ENCODE assay signal across 17 cellular contexts in genomic region chr13:63731896-63732295, GRCh38.
DNase-seq lines count a peak whose midpoint lies in the region; ATAC-seq and TF ChIP-seq lines count a peak whose summit lies in the region.
"Had no signal": no experiment of that assay in that cellular context is flagged by ENCODE, and none has a peak within 500 bp of the region (broad histone marks: within the 10 kb centered on the region; RNA-seq: fewer than 3 reads in every experiment).

No MANE protein-coding gene starts in this region.

- DNase-seq in Karpas-422 (no peak), kidney tubule cell (ENCODE audit: low spot score) (peak; percentile 89), neuronal stem cell (ENCODE audit: low spot score) (no peak), nucleus accumbens (lab: John Stamatoyannopoulos, UW) (no peak)
- DNase-seq: CD8-positive, alpha-beta memory T cell; DMS153; EL; NCI-H1105 treated with DMSO at 0.1 percent for 48 hours; NCI-H187; NCI-H446; NCI-H748 treated with DMSO at 0.1 percent for 48 hours had no signal

- H4K20me1 ChIP-seq in Karpas-422 (ENCODE audit: insufficient read depth, low read depth, low read length), result no peaks in the 10 kb centered on the region
- H4K20me1 ChIP-seq: BLaER1 had no signal

- no peak overlapping the region for H2BK120ac ChIP-seq in neuronal stem cell (ENCODE audit: low read depth, low read length)

- H3K4me1 ChIP-seq in Karpas-422 (ENCODE audit: low read length), result no peaks in the 10 kb centered on the region
- H3K4me1 ChIP-seq in parathyroid adenoma, result no peaks in the 10 kb centered on the region
- H3K4me1 ChIP-seq in neuronal stem cell (ENCODE audit: control insufficient read depth in 2 of 2, insufficient read depth in 1 of 2, low read depth in 1 of 2, low read length in 2 of 2), result no peaks in the 10 kb centered on the region
- H3K4me1 ChIP-seq: BLaER1 had no signal

- no peak overlapping the region for H3K4ac ChIP-seq in neuronal stem cell (ENCODE audit: low read length)

- H2BK5ac ChIP-seq in neuronal stem cell (ENCODE audit: low read length), result no peak overlapping the region

- TF ChIP-seq CTCF in parathyroid adenoma (IDR thresholded peaks at IDR 0.05), result no peak

- H2BK15ac ChIP-seq in neuronal stem cell (ENCODE audit: low read length), result no peak overlapping the region

- no peak overlapping the region for H3K23ac ChIP-seq in neuronal stem cell (ENCODE audit: low read depth, low read length, poor library complexity)

- H3K79me2 ChIP-seq in Karpas-422 (ENCODE audit: low read length), result no peaks in the 10 kb centered on the region
- no peaks in the 10 kb centered on the region for H3K79me2 ChIP-seq in parathyroid adenoma

- H4K91ac ChIP-seq in neuronal stem cell (ENCODE audit: low read depth, low read length, poor library complexity), result no peak overlapping the region

- H3K79me1 ChIP-seq in neuronal stem cell (ENCODE audit: low read depth, low read length), result no peaks in the 10 kb centered on the region

- ATAC-seq in GM18870 (IDR thresholded peaks at IDR 0.05; ENCODE audit: unreplicated experiment) (no peak), GM18868 (IDR thresholded peaks at IDR 0.05; ENCODE audit: unreplicated experiment) (no peak)
- ATAC-seq: Right ventricle myocardium inferior had no signal

- H3K4me3 ChIP-seq in Karpas-422 (ENCODE audit: low read length), result no peak overlapping the region
- no peak overlapping the region for H3K4me3 ChIP-seq in parathyroid adenoma (ENCODE audit: low read depth, low read length)
- H3K4me3 ChIP-seq in neuronal stem cell (ENCODE audit: low read length in 2 of 2), result no peak overlapping the region
- H3K4me3 ChIP-seq: BLaER1, SK-N-MC had no signal

- H3K27ac ChIP-seq in Karpas-422 (ENCODE audit: low read length) (no peak overlapping the region), parathyroid adenoma (no peak overlapping the region), neuronal stem cell (replicated peaks; ENCODE audit: low read length) (no peak overlapping the region)
- H3K27ac ChIP-seq: BLaER1, SK-N-MC had no signal

- H3K36me3 ChIP-seq in Karpas-422 (ENCODE audit: insufficient read depth, low read length) (no peaks in the 10 kb centered on the region), parathyroid adenoma (ENCODE audit: control insufficient read depth, insufficient read depth, low read length) (no peaks in the 10 kb centered on the region), neuronal stem cell (replicated peaks in 1 of 2; ENCODE audit: control insufficient read depth in 2 of 2, insufficient read depth in 2 of 2, low read length in 2 of 2) (no peaks in the 10 kb centered on the region)
- H3K36me3 ChIP-seq: BLaER1 had no signal

- no CpG with 5 or more reads among the region's 3 CpGs for WGBS in neuronal stem cell (ENCODE audit: extremely low coverage in 2 of 2, insufficient read length in 2 of 2, insufficient replicate concordance in 1 of 2), 2 donors

- no peak overlapping the region for H4K8ac ChIP-seq in neuronal stem cell (ENCODE audit: low read depth, low read length)

- H3K14ac ChIP-seq in neuronal stem cell (ENCODE audit: low read length), result no peak overlapping the region

- H3K9me3 ChIP-seq in Karpas-422 (ENCODE audit: low read length) (no peaks in the 10 kb centered on the region), parathyroid adenoma (ENCODE audit: control insufficient read depth, low read length) (peaks cover 4% of the 10 kb centered on the region), neuronal stem cell (replicated peaks in 1 of 2; ENCODE audit: control insufficient read depth in 2 of 2, insufficient read depth in 1 of 2, low read depth in 1 of 2, low read length in 2 of 2) (no peaks in the 10 kb centered on the region)
- H3K9me3 ChIP-seq: BLaER1 had no signal

- H2AFZ ChIP-seq in Karpas-422 (ENCODE audit: low read length) (peak overlapping the region; percentile 69), parathyroid adenoma (no peak overlapping the region), neuronal stem cell (ENCODE audit: low read length) (no peak overlapping the region)

- H3K9ac ChIP-seq in Karpas-422 (ENCODE audit: low read length) (no peak overlapping the region), parathyroid adenoma (no peak overlapping the region), neuronal stem cell (ENCODE audit: low read depth, low read length, poor library complexity) (no peak overlapping the region)
- H3K9ac ChIP-seq: BLaER1 had no signal

- no peaks in the 10 kb centered on the region for H3K27me3 ChIP-seq in Karpas-422 (ENCODE audit: low read length)
- no peaks in the 10 kb centered on the region for H3K27me3 ChIP-seq in parathyroid adenoma (ENCODE audit: control insufficient read depth, insufficient read depth, low read length)
- no peaks in the 10 kb centered on the region for H3K27me3 ChIP-seq in neuronal stem cell (ENCODE audit: control insufficient read depth in 3 of 3, insufficient read depth in 3 of 3, low read depth in 1 of 3, low read length in 3 of 3)
- H3K27me3 ChIP-seq: BLaER1 had no signal

- H3K4me2 ChIP-seq in Karpas-422 (ENCODE audit: low read depth, low read length, poor library complexity, severe bottlenecking), result no peak overlapping the region
- peak overlapping the region; percentile 9 for H3K4me2 ChIP-seq in parathyroid adenoma (ENCODE audit: low read length)
- no peak overlapping the region for H3K4me2 ChIP-seq in neuronal stem cell (ENCODE audit: insufficient read depth, low read length, poor library complexity, severe bottlenecking)
- H3K4me2 ChIP-seq: BLaER1 had no signal

- H3K9me2 ChIP-seq in Karpas-422 (replicated peaks; ENCODE audit: insufficient read depth, low read length), result no peaks in the 10 kb centered on the region

- H2BK12ac ChIP-seq in neuronal stem cell (ENCODE audit: low read length), result no peak overlapping the region

- no peak overlapping the region for H3K18ac ChIP-seq in neuronal stem cell (ENCODE audit: low read length)

- no peak overlapping the region for H2AK5ac ChIP-seq in neuronal stem cell (ENCODE audit: low read depth, low read length)
